ENCODE assay signal across 18 cellular contexts in genomic region chr16:67919618-67920210, GRCh38. TPM values are rescaled to one million over a fixed set of nuclear protein-coding genes. Genes with fewer than 3 reads are reported as not detected.
DNase-seq lines count a peak whose midpoint lies in the region; ATAC-seq and TF ChIP-seq lines count a peak whose summit lies in the region.
"Had no signal": no experiment of that assay in that cellular context is flagged by ENCODE, and none has a peak within 500 bp of the region (broad histone marks: within the 10 kb centered on the region; RNA-seq: fewer than 3 reads in every experiment).

No MANE protein-coding gene starts in this region.

- H3K9me3 Mint-ChIP-seq in CD4-positive, alpha-beta memory T cell: no peaks in the 10 kb centered on the region
- H3K9me3 Mint-ChIP-seq: activated T-cell treated with anti-CD3 and anti-CD28 coated beads, Interleukin-2, amount 50 U/mL, for 4 hours; immature natural killer cell; T-cell had no signal

- H3K27me3 ChIP-seq in SK-N-SH (ENCODE audit: insufficient read depth) (no peaks in the 10 kb centered on the region), esophagus muscularis mucosa (no peaks in the 10 kb centered on the region)
- H3K27me3 ChIP-seq in CD4-positive, alpha-beta memory T cell (ENCODE audit: insufficient read depth, low read length): no peaks in the 10 kb centered on the region
- H3K27me3 ChIP-seq: foreskin keratinocyte had no signal

- TF ChIP-seq RAD21 in SK-N-SH (IDR thresholded peaks at IDR 0.05; ENCODE audit: low read length): peak; percentile 47

- CTCF ChIA-PET in SK-N-SH (lab: Yijun Ruan, JAX): interaction anchor here (0.7 to 28.1 kb wide), 6 partner anchors 9 to 103 kb away, joined by 3 to 564 read pairs (median 6); partner anchors contain the start of genes EDC4, NRN1L and PSKH1
- CTCF ChIA-PET in CD4-positive, alpha-beta memory T cell (lab: Charles Lee; ENCODE audit: partially characterized antibody): interaction anchor here (2.2 kb wide), 1 partner anchor 9 kb away, joined by 6 read pairs; no protein-coding TSS in a partner anchor

- peaks cover 0 to 15% of the 10 kb centered on the region in 2 experiments for H3K36me3 ChIP-seq in SK-N-SH (replicated peaks in 1 of 2; ENCODE audit: control insufficient read depth in 1 of 2, insufficient read depth in 2 of 2, low read length in 1 of 2)
- H3K36me3 ChIP-seq in esophagus muscularis mucosa: peaks cover 0 to 32% (median 18%) of the 10 kb centered on the region in 4 donors
- peaks cover 12% of the 10 kb centered on the region for H3K36me3 ChIP-seq in CD4-positive, alpha-beta memory T cell (ENCODE audit: insufficient read depth, low read length)

- H3K4me2 ChIP-seq in SK-N-SH: no peak overlapping the region

- TF ChIP-seq EP300 in SK-N-SH (IDR thresholded peaks at IDR 0.05; ENCODE audit: borderline replicate concordance in 1 of 2, low read depth in 1 of 2, low read length in 1 of 2) (no peak), esophagus muscularis mucosa (IDR thresholded peaks at IDR 0.05) (no peak)

- H3K27ac Mint-ChIP-seq in CD4-positive, alpha-beta memory T cell: peak overlapping the region in 1 of 7 donors; percentile 35

- peaks cover 24% of the 10 kb centered on the region for H3F3A ChIP-seq in SK-N-SH (replicated peaks; ENCODE audit: insufficient read depth)

- H3K27ac ChIP-seq in SK-N-SH (ENCODE audit: low read depth in 2 of 2, low read length in 1 of 2): peak overlapping the region in 1 of 2 experiments; percentile 7; a peak in 1 of 4 replicates
- peak overlapping the region; percentile 10 to 65 (median 31) for H3K27ac ChIP-seq in esophagus muscularis mucosa (replicated peaks in 1 of 4)
- H3K27ac ChIP-seq in CD4-positive, alpha-beta memory T cell (ENCODE audit: low read depth, low read length): no peak overlapping the region
- H3K27ac ChIP-seq: foreskin keratinocyte had no signal

- H3K9ac ChIP-seq in SK-N-SH: no peak overlapping the region

- TF ChIP-seq CTCF in SK-N-SH (IDR thresholded peaks at IDR 0.05) (no peak; the same call in 1 of the 2 replicates), esophagus muscularis mucosa (IDR thresholded peaks at IDR 0.05) (peak in 1 of 3 experiments; percentile 6)

- H3K4me1 ChIP-seq in SK-N-SH (ENCODE audit: control insufficient read depth in 1 of 2, insufficient read depth in 2 of 2, low read depth in 1 of 2, low read length in 1 of 2) (peaks cover 14 to 66% of the 10 kb centered on the region in 2 experiments; a peak in 3 of 4 replicates), esophagus muscularis mucosa (peaks cover 62 to 85% (median 76%) of the 10 kb centered on the region in 4 donors)
- H3K4me1 ChIP-seq in CD4-positive, alpha-beta memory T cell (ENCODE audit: insufficient read depth, low read length): peaks cover 8% of the 10 kb centered on the region
- H3K4me1 ChIP-seq: foreskin keratinocyte had no signal

- peaks cover 10 to 42% (median 20%) of the 10 kb centered on the region in 4 donors for H3K4me1 Mint-ChIP-seq in CD4-positive, alpha-beta memory T cell

- DNase-seq in SK-N-SH (no peak), ELR (ENCODE audit: low read depth) (peak; percentile 42), NCI-H345 treated with DMSO at 0.1 percent for 48 hours (lab: John Stamatoyannopoulos, UW; ENCODE audit: unreplicated experiment) (peak; percentile 26), esophagus muscularis mucosa (ENCODE audit: extremely low spot score) (no peak), GF-D8 (lab: John Stamatoyannopoulos, UW) (no peak)
- no peak for DNase-seq in CD4-positive, alpha-beta memory T cell
- DNase-seq: activated CD4-positive, alpha-beta T cell treated with anti-CD3 and anti-CD28 coated beads for 1 hour; activated T-cell treated with anti-CD3 and anti-CD28 coated beads, Interleukin-2, amount 50 U/mL, for 4 hours; foreskin keratinocyte; immature natural killer cell; NCI-H1092 treated with DMSO at 0.1 percent for 48 hours; NCI-H446; T-cell had no signal

- peaks cover 46% of the 10 kb centered on the region for H3K79me2 ChIP-seq in SK-N-SH (ENCODE audit: insufficient read depth)

- H3K36me3 Mint-ChIP-seq in CD4-positive, alpha-beta memory T cell: peaks cover 0 to 50% of the 10 kb centered on the region in 2 donors

- peaks cover 47% of the 10 kb centered on the region for H4K20me1 ChIP-seq in SK-N-SH (ENCODE audit: insufficient read depth)

- 100% methylated on average over 6 of the region's 6 CpGs for WGBS in SK-N-SH (ENCODE audit: low lambda C conversion rate)
- WGBS in esophagus muscularis mucosa: 63% methylated on average over 6 of the region's 6 CpGs

- no peak overlapping the region for H3K4me3 Mint-ChIP-seq in CD4-positive, alpha-beta memory T cell
- H3K4me3 Mint-ChIP-seq: activated T-cell treated with anti-CD3 and anti-CD28 coated beads, Interleukin-2, amount 50 U/mL, for 4 hours; immature natural killer cell; T-cell had no signal

- TF ChIP-seq POLR2A in esophagus muscularis mucosa (IDR thresholded peaks at IDR 0.05; ENCODE audit: low read depth): no peak

- no peak overlapping the region for H2AFZ ChIP-seq in SK-N-SH (ENCODE audit: low read depth)

- no peaks in the 10 kb centered on the region for H3K27me3 Mint-ChIP-seq in CD4-positive, alpha-beta memory T cell
- H3K27me3 Mint-ChIP-seq: T-cell had no signal

- ATAC-seq in SK-N-SH treated with all-trans-retinoic acid at 6 μM for 48 hours: no peak
- ATAC-seq in GM21619 (IDR thresholded peaks at IDR 0.05; ENCODE audit: unreplicated experiment): no peak
- ATAC-seq: activated T-cell treated with anti-CD3 and anti-CD28 coated beads, Interleukin-2, amount 50 U/mL, for 4 hours; foreskin keratinocyte; T-cell had no signal

- H3K9me3 ChIP-seq in SK-N-SH (no peaks in the 10 kb centered on the region), esophagus muscularis mucosa (no peaks in the 10 kb centered on the region)
- H3K9me3 ChIP-seq in CD4-positive, alpha-beta memory T cell (ENCODE audit: control insufficient read depth in 1 of 2, low read length in 2 of 2): no peaks in the 10 kb centered on the region

- H3K4me3 ChIP-seq in SK-N-SH (ENCODE audit: low read depth in 2 of 2, low read length in 1 of 2) (no peak overlapping the region), esophagus muscularis mucosa (no peak overlapping the region)
- no peak overlapping the region for H3K4me3 ChIP-seq in CD4-positive, alpha-beta memory T cell (ENCODE audit: low read length in 2 of 2)

- H3K9me2 ChIP-seq in SK-N-SH: no peaks in the 10 kb centered on the region

- intact Hi-C loops in esophagus muscularis mucosa (cut with DNase I): no loop called here
- intact Hi-C loops in CD4-positive, alpha-beta memory T cell (cut with micrococcal nuclease): no loop called here

- POLR2A ChIA-PET in SK-N-SH (lab: Yijun Ruan, JAX): no interaction called here
- POLR2A ChIA-PET in CD4-positive, alpha-beta memory T cell (lab: Charles Lee; ENCODE audit: partially characterized antibody): no interaction called here

TF ChIP-seq in SK-N-SH treated with all-trans-retinoic acid at 6 μM for 48 hours, 23 proteins besides CTCF, POLR2A, EP300 and RAD21 (continues in another document):
- TF ChIP-seq BACH2 (CRISPR knock-in tag; IDR thresholded peaks at IDR 0.05; ENCODE audit: borderline replicate concordance): no peak
- no peak for TF ChIP-seq CREB5 (CRISPR knock-in tag; IDR thresholded peaks at IDR 0.05; ENCODE audit: low read depth)

RNA-seq across cellular contexts. Expression of gene CTRL, which starts 11.9 kb away (rescaled TPM):
- 1.3 and 1.9 TPM in 2 replicates for polyA plus RNA-seq in SK-N-SH (2012; rRNA removed)
- 0.40 and 0.64 TPM in 2 replicates for polyA plus RNA-seq in SK-N-SH (2012; cell fraction: cytosol; rRNA removed)
- 7.1 and 10.0 TPM in 2 replicates for polyA plus RNA-seq in SK-N-SH (2012; cell fraction: nucleus; rRNA removed)
- 1 to 10 TPM in 1 of 4 donors, under 1 TPM in 2, not detected in 1; 0.80 to 1.1 (median 0.99) TPM for total RNA-seq in esophagus muscularis mucosa
- total RNA-seq in CD4-positive, alpha-beta memory T cell: 1 to 10 TPM; 5.1 to 8.6 TPM
- polyA plus RNA-seq in CD4-positive, alpha-beta memory T cell: 1 to 10 TPM in 1 of 2 donors, under 1 TPM in 1; 0.41 to 1.8 TPM

RNA-seq across cellular contexts. Expression of gene PSMB10, which starts 16.9 kb away (rescaled TPM):
- polyA plus RNA-seq in SK-N-SH (2012; rRNA removed): 52.7 and 57.8 TPM in 2 replicates
- 28.1 and 38.0 TPM in 2 replicates for polyA plus RNA-seq in SK-N-SH (2012; cell fraction: cytosol; rRNA removed)
- 24.1 and 38.0 TPM in 2 replicates for polyA plus RNA-seq in SK-N-SH (2012; cell fraction: nucleus; rRNA removed)
- 10 to 100 TPM; 17.2 to 51.6 (median 36.1) TPM for total RNA-seq in esophagus muscularis mucosa
- 100 to 1,000 TPM; 147 to 152 TPM for total RNA-seq in CD4-positive, alpha-beta memory T cell
- polyA plus RNA-seq in CD4-positive, alpha-beta memory T cell: 100 to 1,000 TPM; 461 to 777 TPM

RNA-seq across cellular contexts. Expression of gene LCAT, which starts 24.2 kb away (rescaled TPM):
- 11.1 and 14.4 TPM in 2 replicates for polyA plus RNA-seq in SK-N-SH (2012; rRNA removed)
- polyA plus RNA-seq in SK-N-SH (2012; cell fraction: cytosol; rRNA removed): 1.7 and 3.1 TPM in 2 replicates
- 94.0 and 97.7 TPM in 2 replicates for polyA plus RNA-seq in SK-N-SH (2012; cell fraction: nucleus; rRNA removed)
- 10 to 100 TPM; 13.9 to 43.1 (median 22.0) TPM for total RNA-seq in esophagus muscularis mucosa
- 10 to 100 TPM; 18.2 to 20.3 TPM for total RNA-seq in CD4-positive, alpha-beta memory T cell
- polyA plus RNA-seq in CD4-positive, alpha-beta memory T cell: 1 to 10 TPM in 1 of 2 donors, not detected in 1; 1.9 TPM

RNA-seq across cellular contexts. Expression of gene PSKH1, which starts 26.7 kb away (rescaled TPM):
- polyA plus RNA-seq in SK-N-SH (2012; rRNA removed): 30.1 and 31.4 TPM in 2 replicates
- polyA plus RNA-seq in SK-N-SH (2012; cell fraction: cytosol; rRNA removed): 13.6 and 21.7 TPM in 2 replicates
- polyA plus RNA-seq in SK-N-SH (2012; cell fraction: nucleus; rRNA removed): 23.8 and 24.6 TPM in 2 replicates
- 10 to 100 TPM; 16.1 to 35.4 (median 26.4) TPM for total RNA-seq in esophagus muscularis mucosa
- total RNA-seq in CD4-positive, alpha-beta memory T cell: 10 to 100 TPM; 22.3 to 25.1 TPM
- 10 to 100 TPM; 19.4 to 25.3 TPM for polyA plus RNA-seq in CD4-positive, alpha-beta memory T cell

RNA-seq across cellular contexts. Expression of gene NRN1L, which starts 35.0 kb away (rescaled TPM):
- 0.41 and 0.45 TPM in 2 replicates for polyA plus RNA-seq in SK-N-SH (2012; rRNA removed)
- 0.17 TPM in 1 of 2 replicates, not detected in the other for polyA plus RNA-seq in SK-N-SH (2012; cell fraction: cytosol; rRNA removed)
- 2.1 and 2.6 TPM in 2 replicates for polyA plus RNA-seq in SK-N-SH (2012; cell fraction: nucleus; rRNA removed)
- 1 to 10 TPM in 1 of 4 donors, under 1 TPM in 1, not detected in 2; 0.99 to 1.7 TPM for total RNA-seq in esophagus muscularis mucosa
- 1 to 10 TPM; 5.9 to 7.0 TPM for total RNA-seq in CD4-positive, alpha-beta memory T cell
- polyA plus RNA-seq in CD4-positive, alpha-beta memory T cell: under 1 TPM; 0.81 to 0.96 TPM
- total RNA-seq: activated T-cell treated with anti-CD3 and anti-CD28 coated beads, Interleukin-2, amount 50 U/mL, for 4 hours; foreskin keratinocyte; HT1080; mesenteric fat pad; temporal lobe had no signal

Comparison
In these comparisons a context has a peak if more than half of its experiments do, and no peak if none do; other contexts are left out.
1. DNase-seq: peak in ELR (single experiment) and NCI-H345 treated with DMSO at 0.1 percent for 48 hours (single experiment); none in SK-N-SH (single experiment), esophagus muscularis mucosa (single experiment), CD4-positive, alpha-beta memory T cell (0 of 5) and GF-D8 (single experiment).